1 cellular context compared by ENCODE assay signal in the genomic region with DNA sequence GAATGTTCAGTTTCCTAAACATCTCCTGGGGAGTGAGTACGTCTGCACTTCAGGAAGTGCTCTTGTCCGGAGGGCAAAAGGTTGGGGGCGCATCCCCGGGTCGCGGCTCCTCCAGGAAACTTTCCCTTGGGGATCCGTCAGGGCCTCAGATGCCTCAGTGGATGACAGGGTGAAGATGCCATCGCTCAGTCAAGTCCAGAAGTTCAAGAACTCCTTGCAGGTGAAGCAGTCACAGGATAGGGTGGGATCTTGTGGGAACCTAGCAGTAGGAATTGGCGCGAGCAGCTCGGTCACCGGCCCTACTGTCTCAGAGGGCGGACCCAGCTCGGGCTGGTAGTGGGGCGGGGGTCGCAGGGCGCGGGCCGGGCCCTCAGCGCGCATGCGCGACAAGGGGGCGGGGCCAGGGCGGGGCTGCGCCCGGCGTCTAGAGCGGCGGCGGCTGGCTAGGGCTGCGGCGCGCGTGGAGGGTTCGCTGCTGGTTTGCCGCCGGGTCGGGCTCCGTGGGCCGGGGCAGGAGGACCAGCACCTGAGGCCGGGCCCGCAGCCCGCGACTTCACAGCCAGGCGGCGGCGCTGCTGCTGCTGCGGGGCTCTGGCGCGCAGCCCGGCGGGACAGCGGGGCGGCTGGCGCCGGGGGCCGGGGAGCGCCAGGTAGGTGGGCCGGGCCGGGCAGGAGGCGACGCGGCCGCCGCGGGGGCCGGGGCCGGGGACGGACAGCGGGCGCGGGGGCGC.
TF ChIP-seq lines count a peak whose summit lies in the region.

A gene (plus strand): TSS at position 423 of the 731 bp plus-strand sequence. CDS start 75,191 bp downstream, outside the sequence.

TF ChIP-seq in HepG2, 621 proteins besides CTCF, POLR2A, EP300 and RAD21 (continued from another document and continues in another):
- TF ChIP-seq ZNF264 (CRISPR knock-in tag; IDR thresholded peaks at IDR 0.05) (0 out of 2 replicates have a peak, but pooled peaks have one; percentile 53), ZNF382 (CRISPR knock-in tag; IDR thresholded peaks at IDR 0.05; ENCODE audit: borderline replicate concordance) (no peak), THYN1 (CRISPR knock-in tag; IDR thresholded peaks at IDR 0.05; ENCODE audit: borderline replicate concordance, low read depth) (no peak), SOX5 (CRISPR knock-in tag; IDR thresholded peaks at IDR 0.05; ENCODE audit: borderline replicate concordance) (peak; percentile 30; the same call in 1 of the 2 replicates), ATF7 (IDR thresholded peaks at IDR 0.05) (no peak), ATF7 (CRISPR knock-in tag; IDR thresholded peaks at IDR 0.05) (peak; percentile 67; the same call in 1 of the 2 replicates), RBFOX2 (IDR thresholded peaks at IDR 0.05; ENCODE audit: low read depth, low read length) (peak; percentile 71), KDM5B (CRISPR knock-in tag; IDR thresholded peaks at IDR 0.05; ENCODE audit: borderline replicate concordance) (peak; percentile 62; the same call in 1 of the 2 replicates), PAX8 (CRISPR knock-in tag; IDR thresholded peaks at IDR 0.05; ENCODE audit: borderline replicate concordance) (peak; percentile 67; the same call in 1 of the 2 replicates), SKI (IDR thresholded peaks at IDR 0.05; ENCODE audit: partially characterized antibody) (peak; percentile 84), ATM (IDR thresholded peaks at IDR 0.05; ENCODE audit: borderline replicate concordance) (no peak), TEAD3 (CRISPR knock-in tag; optimal IDR thresholded peaks at IDR 0.05; ENCODE audit: borderline replicate concordance) (peak; percentile 55), KLF9 (CRISPR knock-in tag; IDR thresholded peaks at IDR 0.05; ENCODE audit: low read depth) (no peak), MYC (CRISPR knock-in tag; IDR thresholded peaks at IDR 0.05; ENCODE audit: borderline replicate concordance) (peak; percentile 63; the same call in 1 of the 2 replicates), ZNF547 (CRISPR knock-in tag; IDR thresholded peaks at IDR 0.05) (no peak), NKX3-1 (CRISPR knock-in tag; IDR thresholded peaks at IDR 0.05) (peak; percentile 16; the same call in 1 of the 2 replicates), ZNF431 (CRISPR knock-in tag; IDR thresholded peaks at IDR 0.05; ENCODE audit: borderline replicate concordance, low read depth) (peak; percentile 77; the same call in 1 of the 2 replicates), MAZ (IDR thresholded peaks at IDR 0.05; ENCODE audit: borderline replicate concordance, low read depth, low read length) (no peak), MAZ (CRISPR knock-in tag; IDR thresholded peaks at IDR 0.05; ENCODE audit: low read depth) (peak; percentile 95), SP5 (CRISPR knock-in tag; IDR thresholded peaks at IDR 0.05; ENCODE audit: borderline replicate concordance, low read depth) (0 out of 2 replicates have a peak, but pooled peaks have one; percentile 24), HCFC1 (IDR thresholded peaks at IDR 0.05; ENCODE audit: low read depth, low read length) (no peak), STAT5B (CRISPR knock-in tag; IDR thresholded peaks at IDR 0.05) (0 out of 2 replicates have a peak, but pooled peaks have one; percentile 32), BCL6 (CRISPR knock-in tag; IDR thresholded peaks at IDR 0.05) (peak; percentile 40; the same call in 1 of the 2 replicates), MXI1 (IDR thresholded peaks at IDR 0.05; ENCODE audit: borderline replicate concordance, low read depth, low read length) (peak; percentile 52; the same call in 1 of the 3 replicates)
- TF ChIP-seq, protein P1, sequence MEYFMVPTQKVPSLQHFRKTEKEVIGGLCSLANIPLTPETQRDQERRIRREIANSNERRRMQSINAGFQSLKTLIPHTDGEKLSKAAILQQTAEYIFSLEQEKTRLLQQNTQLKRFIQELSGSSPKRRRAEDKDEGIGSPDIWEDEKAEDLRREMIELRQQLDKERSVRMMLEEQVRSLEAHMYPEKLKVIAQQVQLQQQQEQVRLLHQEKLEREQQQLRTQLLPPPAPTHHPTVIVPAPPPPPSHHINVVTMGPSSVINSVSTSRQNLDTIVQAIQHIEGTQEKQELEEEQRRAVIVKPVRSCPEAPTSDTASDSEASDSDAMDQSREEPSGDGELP (IDR thresholded peaks at IDR 0.05; ENCODE audit: borderline replicate concordance, low read depth): no peak
- TF ChIP-seq, protein P2, sequence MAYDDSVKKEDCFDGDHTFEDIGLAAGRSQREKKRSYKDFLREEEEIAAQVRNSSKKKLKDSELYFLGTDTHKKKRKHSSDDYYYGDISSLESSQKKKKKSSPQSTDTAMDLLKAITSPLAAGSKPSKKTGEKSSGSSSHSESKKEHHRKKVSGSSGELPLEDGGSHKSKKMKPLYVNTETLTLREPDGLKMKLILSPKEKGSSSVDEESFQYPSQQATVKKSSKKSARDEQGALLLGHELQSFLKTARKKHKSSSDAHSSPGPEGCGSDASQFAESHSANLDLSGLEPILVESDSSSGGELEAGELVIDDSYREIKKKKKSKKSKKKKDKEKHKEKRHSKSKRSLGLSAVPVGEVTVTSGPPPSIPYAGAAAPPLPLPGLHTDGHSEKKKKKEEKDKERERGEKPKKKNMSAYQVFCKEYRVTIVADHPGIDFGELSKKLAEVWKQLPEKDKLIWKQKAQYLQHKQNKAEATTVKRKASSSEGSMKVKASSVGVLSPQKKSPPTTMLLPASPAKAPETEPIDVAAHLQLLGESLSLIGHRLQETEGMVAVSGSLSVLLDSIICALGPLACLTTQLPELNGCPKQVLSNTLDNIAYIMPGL (CRISPR knock-in tag; IDR thresholded peaks at IDR 0.05; ENCODE audit: borderline replicate concordance in 1 of 2, low read depth in 1 of 2): peak in 1 of 2 experiments; percentile 51; a peak in 2 of 4 replicates
- TF ChIP-seq, protein P3, sequence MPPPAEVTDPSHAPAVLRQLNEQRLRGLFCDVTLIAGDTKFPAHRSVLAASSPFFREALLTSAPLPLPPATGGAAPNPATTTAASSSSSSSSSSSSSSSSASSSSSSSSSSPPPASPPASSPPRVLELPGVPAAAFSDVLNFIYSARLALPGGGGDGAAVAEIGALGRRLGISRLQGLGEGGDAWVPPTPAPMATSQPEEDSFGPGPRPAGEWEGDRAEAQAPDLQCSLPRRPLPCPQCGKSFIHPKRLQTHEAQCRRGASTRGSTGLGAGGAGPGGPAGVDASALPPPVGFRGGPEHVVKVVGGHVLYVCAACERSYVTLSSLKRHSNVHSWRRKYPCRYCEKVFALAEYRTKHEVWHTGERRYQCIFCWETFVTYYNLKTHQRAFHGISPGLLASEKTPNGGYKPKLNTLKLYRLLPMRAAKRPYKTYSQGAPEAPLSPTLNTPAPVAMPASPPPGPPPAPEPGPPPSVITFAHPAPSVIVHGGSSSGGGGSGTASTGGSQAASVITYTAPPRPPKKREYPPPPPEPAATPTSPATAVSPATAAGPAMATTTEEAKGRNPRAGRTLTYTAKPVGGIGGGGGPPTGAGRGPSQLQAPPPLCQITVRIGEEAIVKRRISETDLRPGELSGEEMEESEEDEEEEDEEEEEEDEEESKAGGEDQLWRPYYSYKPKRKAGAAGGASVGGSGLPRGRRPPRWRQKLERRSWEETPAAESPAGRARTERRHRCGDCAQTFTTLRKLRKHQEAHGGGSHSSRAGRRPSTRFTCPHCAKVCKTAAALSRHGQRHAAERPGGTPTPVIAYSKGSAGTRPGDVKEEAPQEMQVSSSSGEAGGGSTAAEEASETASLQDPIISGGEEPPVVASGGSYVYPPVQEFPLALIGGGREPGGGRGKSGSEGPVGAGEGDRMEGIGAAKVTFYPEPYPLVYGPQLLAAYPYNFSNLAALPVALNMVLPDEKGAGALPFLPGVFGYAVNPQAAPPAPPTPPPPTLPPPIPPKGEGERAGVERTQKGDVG (CRISPR knock-in tag; IDR thresholded peaks at IDR 0.05; ENCODE audit: borderline replicate concordance): peak; percentile 50; the same call in 1 of the 2 replicates
- TF ChIP-seq, protein P4, sequence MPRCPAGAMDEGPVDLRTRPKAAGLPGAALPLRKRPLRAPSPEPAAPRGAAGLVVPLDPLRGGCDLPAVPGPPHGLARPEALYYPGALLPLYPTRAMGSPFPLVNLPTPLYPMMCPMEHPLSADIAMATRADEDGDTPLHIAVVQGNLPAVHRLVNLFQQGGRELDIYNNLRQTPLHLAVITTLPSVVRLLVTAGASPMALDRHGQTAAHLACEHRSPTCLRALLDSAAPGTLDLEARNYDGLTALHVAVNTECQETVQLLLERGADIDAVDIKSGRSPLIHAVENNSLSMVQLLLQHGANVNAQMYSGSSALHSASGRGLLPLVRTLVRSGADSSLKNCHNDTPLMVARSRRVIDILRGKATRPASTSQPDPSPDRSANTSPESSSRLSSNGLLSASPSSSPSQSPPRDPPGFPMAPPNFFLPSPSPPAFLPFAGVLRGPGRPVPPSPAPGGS (CRISPR knock-in tag; IDR thresholded peaks at IDR 0.05): no peak
- TF ChIP-seq, protein P5, sequence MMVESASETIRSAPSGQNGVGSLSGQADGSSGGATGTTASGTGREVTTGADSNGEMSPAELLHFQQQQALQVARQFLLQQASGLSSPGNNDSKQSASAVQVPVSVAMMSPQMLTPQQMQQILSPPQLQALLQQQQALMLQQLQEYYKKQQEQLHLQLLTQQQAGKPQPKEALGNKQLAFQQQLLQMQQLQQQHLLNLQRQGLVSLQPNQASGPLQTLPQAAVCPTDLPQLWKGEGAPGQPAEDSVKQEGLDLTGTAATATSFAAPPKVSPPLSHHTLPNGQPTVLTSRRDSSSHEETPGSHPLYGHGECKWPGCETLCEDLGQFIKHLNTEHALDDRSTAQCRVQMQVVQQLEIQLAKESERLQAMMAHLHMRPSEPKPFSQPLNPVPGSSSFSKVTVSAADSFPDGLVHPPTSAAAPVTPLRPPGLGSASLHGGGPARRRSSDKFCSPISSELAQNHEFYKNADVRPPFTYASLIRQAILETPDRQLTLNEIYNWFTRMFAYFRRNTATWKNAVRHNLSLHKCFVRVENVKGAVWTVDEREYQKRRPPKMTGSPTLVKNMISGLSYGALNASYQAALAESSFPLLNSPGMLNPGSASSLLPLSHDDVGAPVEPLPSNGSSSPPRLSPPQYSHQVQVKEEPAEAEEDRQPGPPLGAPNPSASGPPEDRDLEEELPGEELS (CRISPR knock-in tag; IDR thresholded peaks at IDR 0.05): no peak
- TF ChIP-seq, protein P6, sequence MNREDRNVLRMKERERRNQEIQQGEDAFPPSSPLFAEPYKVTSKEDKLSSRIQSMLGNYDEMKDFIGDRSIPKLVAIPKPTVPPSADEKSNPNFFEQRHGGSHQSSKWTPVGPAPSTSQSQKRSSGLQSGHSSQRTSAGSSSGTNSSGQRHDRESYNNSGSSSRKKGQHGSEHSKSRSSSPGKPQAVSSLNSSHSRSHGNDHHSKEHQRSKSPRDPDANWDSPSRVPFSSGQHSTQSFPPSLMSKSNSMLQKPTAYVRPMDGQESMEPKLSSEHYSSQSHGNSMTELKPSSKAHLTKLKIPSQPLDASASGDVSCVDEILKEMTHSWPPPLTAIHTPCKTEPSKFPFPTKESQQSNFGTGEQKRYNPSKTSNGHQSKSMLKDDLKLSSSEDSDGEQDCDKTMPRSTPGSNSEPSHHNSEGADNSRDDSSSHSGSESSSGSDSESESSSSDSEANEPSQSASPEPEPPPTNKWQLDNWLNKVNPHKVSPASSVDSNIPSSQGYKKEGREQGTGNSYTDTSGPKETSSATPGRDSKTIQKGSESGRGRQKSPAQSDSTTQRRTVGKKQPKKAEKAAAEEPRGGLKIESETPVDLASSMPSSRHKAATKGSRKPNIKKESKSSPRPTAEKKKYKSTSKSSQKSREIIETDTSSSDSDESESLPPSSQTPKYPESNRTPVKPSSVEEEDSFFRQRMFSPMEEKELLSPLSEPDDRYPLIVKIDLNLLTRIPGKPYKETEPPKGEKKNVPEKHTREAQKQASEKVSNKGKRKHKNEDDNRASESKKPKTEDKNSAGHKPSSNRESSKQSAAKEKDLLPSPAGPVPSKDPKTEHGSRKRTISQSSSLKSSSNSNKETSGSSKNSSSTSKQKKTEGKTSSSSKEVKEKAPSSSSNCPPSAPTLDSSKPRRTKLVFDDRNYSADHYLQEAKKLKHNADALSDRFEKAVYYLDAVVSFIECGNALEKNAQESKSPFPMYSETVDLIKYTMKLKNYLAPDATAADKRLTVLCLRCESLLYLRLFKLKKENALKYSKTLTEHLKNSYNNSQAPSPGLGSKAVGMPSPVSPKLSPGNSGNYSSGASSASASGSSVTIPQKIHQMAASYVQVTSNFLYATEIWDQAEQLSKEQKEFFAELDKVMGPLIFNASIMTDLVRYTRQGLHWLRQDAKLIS (CRISPR knock-in tag; IDR thresholded peaks at IDR 0.05): no peak
- TF ChIP-seq, protein P7, sequence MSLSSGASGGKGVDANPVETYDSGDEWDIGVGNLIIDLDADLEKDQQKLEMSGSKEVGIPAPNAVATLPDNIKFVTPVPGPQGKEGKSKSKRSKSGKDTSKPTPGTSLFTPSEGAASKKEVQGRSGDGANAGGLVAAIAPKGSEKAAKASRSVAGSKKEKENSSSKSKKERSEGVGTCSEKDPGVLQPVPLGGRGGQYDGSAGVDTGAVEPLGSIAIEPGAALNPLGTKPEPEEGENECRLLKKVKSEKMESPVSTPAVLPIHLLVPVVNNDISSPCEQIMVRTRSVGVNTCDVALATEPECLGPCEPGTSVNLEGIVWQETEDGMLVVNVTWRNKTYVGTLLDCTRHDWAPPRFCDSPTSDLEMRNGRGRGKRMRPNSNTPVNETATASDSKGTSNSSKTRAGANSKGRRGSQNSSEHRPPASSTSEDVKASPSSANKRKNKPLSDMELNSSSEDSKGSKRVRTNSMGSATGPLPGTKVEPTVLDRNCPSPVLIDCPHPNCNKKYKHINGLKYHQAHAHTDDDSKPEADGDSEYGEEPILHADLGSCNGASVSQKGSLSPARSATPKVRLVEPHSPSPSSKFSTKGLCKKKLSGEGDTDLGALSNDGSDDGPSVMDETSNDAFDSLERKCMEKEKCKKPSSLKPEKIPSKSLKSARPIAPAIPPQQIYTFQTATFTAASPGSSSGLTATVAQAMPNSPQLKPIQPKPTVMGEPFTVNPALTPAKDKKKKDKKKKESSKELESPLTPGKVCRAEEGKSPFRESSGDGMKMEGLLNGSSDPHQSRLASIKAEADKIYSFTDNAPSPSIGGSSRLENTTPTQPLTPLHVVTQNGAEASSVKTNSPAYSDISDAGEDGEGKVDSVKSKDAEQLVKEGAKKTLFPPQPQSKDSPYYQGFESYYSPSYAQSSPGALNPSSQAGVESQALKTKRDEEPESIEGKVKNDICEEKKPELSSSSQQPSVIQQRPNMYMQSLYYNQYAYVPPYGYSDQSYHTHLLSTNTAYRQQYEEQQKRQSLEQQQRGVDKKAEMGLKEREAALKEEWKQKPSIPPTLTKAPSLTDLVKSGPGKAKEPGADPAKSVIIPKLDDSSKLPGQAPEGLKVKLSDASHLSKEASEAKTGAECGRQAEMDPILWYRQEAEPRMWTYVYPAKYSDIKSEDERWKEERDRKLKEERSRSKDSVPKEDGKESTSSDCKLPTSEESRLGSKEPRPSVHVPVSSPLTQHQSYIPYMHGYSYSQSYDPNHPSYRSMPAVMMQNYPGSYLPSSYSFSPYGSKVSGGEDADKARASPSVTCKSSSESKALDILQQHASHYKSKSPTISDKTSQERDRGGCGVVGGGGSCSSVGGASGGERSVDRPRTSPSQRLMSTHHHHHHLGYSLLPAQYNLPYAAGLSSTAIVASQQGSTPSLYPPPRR (CRISPR knock-in tag; IDR thresholded peaks at IDR 0.05; ENCODE audit: borderline replicate concordance): no peak
- TF ChIP-seq, protein P8, sequence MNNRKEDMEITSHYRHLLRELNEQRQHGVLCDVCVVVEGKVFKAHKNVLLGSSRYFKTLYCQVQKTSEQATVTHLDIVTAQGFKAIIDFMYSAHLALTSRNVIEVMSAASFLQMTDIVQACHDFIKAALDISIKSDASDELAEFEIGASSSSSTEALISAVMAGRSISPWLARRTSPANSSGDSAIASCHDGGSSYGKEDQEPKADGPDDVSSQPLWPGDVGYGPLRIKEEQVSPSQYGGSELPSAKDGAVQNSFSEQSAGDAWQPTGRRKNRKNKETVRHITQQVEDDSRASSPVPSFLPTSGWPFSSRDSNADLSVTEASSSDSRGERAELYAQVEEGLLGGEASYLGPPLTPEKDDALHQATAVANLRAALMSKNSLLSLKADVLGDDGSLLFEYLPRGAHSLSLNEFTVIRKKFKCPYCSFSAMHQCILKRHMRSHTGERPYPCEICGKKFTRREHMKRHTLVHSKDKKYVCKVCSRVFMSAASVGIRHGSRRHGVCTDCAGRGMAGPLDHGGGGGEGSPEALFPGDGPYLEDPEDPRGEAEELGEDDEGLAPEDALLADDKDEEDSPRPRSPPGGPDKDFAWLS (CRISPR knock-in tag; IDR thresholded peaks at IDR 0.05; ENCODE audit: borderline replicate concordance): 0 out of 2 replicates have a peak, but pooled peaks have one; percentile 30
